9 cellular contexts compared by ENCODE assay signal in genomic region chr1:168574234-168574633, GRCh38. TPM values are rescaled to one million over a fixed set of nuclear protein-coding genes. Genes with fewer than 3 reads are reported as not detected.
DNase-seq lines count a peak whose midpoint lies in the region; ATAC-seq, FAIRE-seq and TF ChIP-seq lines count a peak whose summit lies in the region.
"Not testable (repeated sequence)": the region's sequence is repeated elsewhere in the genome, so short reads cannot be mapped to it uniquely, and the experiment has no call there.
"Had no signal": no experiment of that assay in that cellular context is flagged by ENCODE, and none has a peak within 500 bp of the region (broad histone marks: within the 10 kb centered on the region; RNA-seq: fewer than 3 reads in every experiment).

No MANE protein-coding gene starts in this region.

- TF ChIP-seq POLR2A in HCT116 (IDR thresholded peaks at IDR 0.05; ENCODE audit: borderline replicate concordance, extremely low read depth, insufficient read depth, insufficient read length) = not testable (repeated sequence)

- peak; percentile 84 for ATAC-seq in HCT116
- peak; percentile 57 for ATAC-seq in naive thymus-derived CD4-positive, alpha-beta T cell

- not testable (repeated sequence) for H3K9me3 ChIP-seq in HCT116 (ENCODE audit: control insufficient read depth in 1 of 2, insufficient read depth in 1 of 2, low read depth in 1 of 2, low read length in 2 of 2); naive thymus-derived CD4-positive, alpha-beta T cell (ENCODE audit: control insufficient read depth in 2 of 3, low read length in 3 of 3)

- BruUV-seq in Calu3 (replicated peaks; lab: Mats Ljungman, UMichigan); HCT116 (replicated peaks; lab: Mats Ljungman, UMichigan); MCF 10A (replicated peaks; lab: Mats Ljungman, UMichigan): not testable (repeated sequence)

- POLR2A ChIA-PET in HCT116 (lab: Charles Lee); MCF 10A (lab: Yijun Ruan, JAX); naive thymus-derived CD4-positive, alpha-beta T cell (lab: Charles Lee): not testable (repeated sequence)

- not testable (repeated sequence) for H3K27me3 ChIP-seq in HCT116 (ENCODE audit: insufficient read depth, low read length); naive thymus-derived CD4-positive, alpha-beta T cell (ENCODE audit: control insufficient read depth in 2 of 2, insufficient read depth in 2 of 2, low read length in 2 of 2)

- H3K9me3 Mint-ChIP-seq in Calu3 (ENCODE audit: low read depth, unreplicated experiment); MCF 10A (ENCODE audit: unreplicated experiment); naive thymus-derived CD4-positive, alpha-beta T cell; type B pancreatic cell: not testable (repeated sequence)

- not testable (repeated sequence) for H3K27ac ChIP-seq in HCT116 (ENCODE audit: low read depth, low read length); naive thymus-derived CD4-positive, alpha-beta T cell (ENCODE audit: low read depth, low read length)

- H3K9me2 ChIP-seq in HCT116 (ENCODE audit: insufficient read depth) = not testable (repeated sequence)

- not testable (repeated sequence) for H3K4me3 ChIP-seq in HCT116 (replicated peaks in 1 of 2; ENCODE audit: low read depth in 1 of 2, low read length in 2 of 2); naive thymus-derived CD4-positive, alpha-beta T cell (ENCODE audit: low read length)

- H3K27me3 Mint-ChIP-seq in Calu3 (ENCODE audit: unreplicated experiment); type B pancreatic cell: not testable (repeated sequence)
- peaks cover 30% of the 10 kb centered on the region for H3K27me3 Mint-ChIP-seq in MCF 10A (ENCODE audit: insufficient read depth, unreplicated experiment)
- peaks cover 0 to 18% (median 0%) of the 10 kb centered on the region in 5 donors for H3K27me3 Mint-ChIP-seq in naive thymus-derived CD4-positive, alpha-beta T cell

- intact Hi-C loops in Calu3 (cut with micrococcal nuclease; ENCODE audit: unreplicated experiment) = loop anchor here (1.0 to 2.0 kb wide), 2 partner anchors 135 to 231 kb away; no protein-coding TSS in a partner anchor
- intact Hi-C loops in HCT116 (cut with micrococcal nuclease) = loop anchor here (2.0 kb wide), 1 partner anchor 231 kb away; no protein-coding TSS in a partner anchor
- intact Hi-C loops in MCF 10A (cut with micrococcal nuclease) = loop anchor here (1.0 kb wide), 2 partner anchors 135 to 232 kb away; no protein-coding TSS in a partner anchor
- intact Hi-C loops in naive thymus-derived CD4-positive, alpha-beta T cell (cut with micrococcal nuclease) = loop anchor here (1.0 to 5.0 kb wide), 4 partner anchors 37 to 232 kb away; no protein-coding TSS in a partner anchor

- H3K79me2 ChIP-seq in HCT116 (ENCODE audit: insufficient read depth, low read length) = not testable (repeated sequence)

- not testable (repeated sequence) for H2AFZ ChIP-seq in HCT116 (ENCODE audit: low read depth, low read length, poor library complexity, severe bottlenecking)

- H3K36me3 ChIP-seq in HCT116 (ENCODE audit: control insufficient read depth in 1 of 2, insufficient read depth in 2 of 2, low read length in 2 of 2); naive thymus-derived CD4-positive, alpha-beta T cell (ENCODE audit: control insufficient read depth in 2 of 3, insufficient read depth in 3 of 3, low read length in 3 of 3): not testable (repeated sequence)

- H3K4me1 Mint-ChIP-seq in Calu3 (ENCODE audit: low read depth, unreplicated experiment); MCF 10A (ENCODE audit: insufficient read depth, unreplicated experiment); type B pancreatic cell (ENCODE audit: unreplicated experiment): not testable (repeated sequence)
- H3K4me1 Mint-ChIP-seq in naive thymus-derived CD4-positive, alpha-beta T cell = peaks cover 3 to 29% (median 7%) of the 10 kb centered on the region in 7 donors

- H3K4me2 ChIP-seq in HCT116 (ENCODE audit: low read length) = not testable (repeated sequence)

- peak; percentile 46 for DNase-seq in Calu3
- DNase-seq in HCT116 (ENCODE audit: low read depth, low spot score); frontal cortex (ENCODE audit: low spot score in 2 of 2); type B pancreatic cell (ENCODE audit: extremely low spot score, unreplicated experiment): not testable (repeated sequence)
- peak; percentile 3 for DNase-seq in NCI-H2196 (lab: John Stamatoyannopoulos, UW; ENCODE audit: unreplicated experiment)
- peak; percentile 14 for DNase-seq in SW480 (ENCODE audit: low spot score)
- DNase-seq in MCF 10A (ENCODE audit: unreplicated experiment) = peak; percentile 69
- DNase-seq in naive thymus-derived CD4-positive, alpha-beta T cell = peak in 7 of 9 donors; percentile 8 to 55 (median 32)

- H4K20me1 ChIP-seq in HCT116 (ENCODE audit: insufficient read depth) = not testable (repeated sequence)

- FAIRE-seq in frontal cortex (lab: Jason Lieb, UNC) = peak; percentile 23

- not testable (repeated sequence) for H3K27ac Mint-ChIP-seq in Calu3 (ENCODE audit: unreplicated experiment); MCF 10A (ENCODE audit: low read depth, unreplicated experiment); naive thymus-derived CD4-positive, alpha-beta T cell; type B pancreatic cell

- H3K9ac ChIP-seq in HCT116 (ENCODE audit: low read length) = not testable (repeated sequence)

- RAD21 ChIA-PET in HCT116 (lab: Charles Lee; ENCODE audit: low non-redundant PET in 1 of 2, low total read pairs in 2 of 2, uncharacterized antibody in 2 of 2, unreplicated experiment in 2 of 2) = not testable (repeated sequence)

- not testable (repeated sequence) for H3K36me3 Mint-ChIP-seq in Calu3 (ENCODE audit: insufficient read depth, unreplicated experiment); MCF 10A (ENCODE audit: insufficient read depth, unreplicated experiment); naive thymus-derived CD4-positive, alpha-beta T cell; type B pancreatic cell

- CTCF ChIA-PET in Calu3 (lab: Charles Lee); HCT116 (lab: Charles Lee): not testable (repeated sequence)
- CTCF ChIA-PET in MCF 10A (lab: Yijun Ruan, JAX) = interaction anchor here (1.2 to 2.6 kb wide), 3 partner anchors 17 to 231 kb away, joined by 3 to 25 read pairs (median 5); no protein-coding TSS in a partner anchor
- CTCF ChIA-PET in naive thymus-derived CD4-positive, alpha-beta T cell (lab: Charles Lee) = interaction anchor here (2.6 kb wide), 1 partner anchor 134 kb away, joined by 12 read pairs; no protein-coding TSS in a partner anchor

- H3K4me3 Mint-ChIP-seq in Calu3 (ENCODE audit: low read depth, unreplicated experiment); MCF 10A (ENCODE audit: unreplicated experiment); naive thymus-derived CD4-positive, alpha-beta T cell; type B pancreatic cell: not testable (repeated sequence)

- not testable (repeated sequence) for H3K4me1 ChIP-seq in HCT116 (ENCODE audit: control insufficient read depth in 1 of 2, insufficient read depth in 2 of 2, low read length in 2 of 2); naive thymus-derived CD4-positive, alpha-beta T cell (ENCODE audit: control insufficient read depth in 2 of 2, insufficient read depth in 2 of 2, low read length in 2 of 2)

- peak; percentile 40 for TF ChIP-seq CTCF in Calu3 (IDR thresholded peaks at IDR 0.05; ENCODE audit: unreplicated experiment)
- TF ChIP-seq CTCF in HCT116 (IDR thresholded peaks at IDR 0.05 in 2 of 3, conservative IDR thresholded peaks at IDR 0.05 in 1 of 3; ENCODE audit: borderline replicate concordance in 1 of 3, insufficient read depth in 1 of 3, low read depth in 2 of 3, low read length in 2 of 3) = peak in 2 of 3 experiments; percentile 9 to 16; a peak in 2 of 6 replicates
- TF ChIP-seq CTCF in MCF 10A (IDR thresholded peaks at IDR 0.05; ENCODE audit: unreplicated experiment) = peak; percentile 63
- peak; percentile 67 for TF ChIP-seq CTCF in type B pancreatic cell (conservative IDR thresholded peaks at IDR 0.05)

- peak; percentile 28; the same call in 1 of the 2 replicates for TF ChIP-seq RAD21 in HCT116 (IDR thresholded peaks at IDR 0.05; ENCODE audit: low read depth)

RNA-seq across cellular contexts. Expression of gene XCL1, which starts 2.2 kb away (rescaled TPM):
- total RNA-seq in Calu3 (2022) (not detected in 2 replicates), HCT116 (2021; ENCODE audit: unreplicated experiment) (not detected), MCF 10A (2022) (not detected in 2 replicates), frontal cortex (not detected), type B pancreatic cell (ENCODE audit: low replicate concordance) (1.2 TPM in 1 of 2 replicates, not detected in the other)
- polyA plus RNA-seq in HCT116 (2012) = not detected in 2 replicates
- 1 to 10 TPM in 2 of 5 experiments, under 1 TPM in 2, not detected in 1; 0.32 to 2.6 (median 1.4) TPM for total RNA-seq in naive thymus-derived CD4-positive, alpha-beta T cell
- polyA plus RNA-seq in naive thymus-derived CD4-positive, alpha-beta T cell = under 1 TPM in 1 of 2 donors, not detected in 1; 0.15 TPM
- total RNA-seq: temporal lobe had no signal

RNA-seq across cellular contexts. Expression of gene XCL2, which starts 30.4 kb away (rescaled TPM):
- total RNA-seq in Calu3 (2022) (not detected in 2 replicates), HCT116 (2021; ENCODE audit: unreplicated experiment) (not detected), MCF 10A (2022) (not detected in 2 replicates), frontal cortex (not detected), type B pancreatic cell (ENCODE audit: low replicate concordance) (not detected in 2 replicates)
- not detected in 2 replicates for polyA plus RNA-seq in HCT116 (2012)
- total RNA-seq in naive thymus-derived CD4-positive, alpha-beta T cell = 1 to 10 TPM in 3 of 5 experiments, not detected in 2; 2.7 to 7.0 (median 3.0) TPM
- polyA plus RNA-seq in naive thymus-derived CD4-positive, alpha-beta T cell = under 1 TPM in 1 of 2 donors, not detected in 1; 0.61 TPM
- total RNA-seq: temporal lobe had no signal

Comparison
In these comparisons a context has a peak if more than half of its experiments do, and no peak if none do; other contexts are left out.
1. CTCF ChIP-seq: peak in every context shown above with its lines; median percentile 67 in type B pancreatic cell; 63 in MCF 10A; 40 in Calu3; 12 in HCT116.